ENCODE assay signal across 9 cellular contexts in the genomic region with DNA sequence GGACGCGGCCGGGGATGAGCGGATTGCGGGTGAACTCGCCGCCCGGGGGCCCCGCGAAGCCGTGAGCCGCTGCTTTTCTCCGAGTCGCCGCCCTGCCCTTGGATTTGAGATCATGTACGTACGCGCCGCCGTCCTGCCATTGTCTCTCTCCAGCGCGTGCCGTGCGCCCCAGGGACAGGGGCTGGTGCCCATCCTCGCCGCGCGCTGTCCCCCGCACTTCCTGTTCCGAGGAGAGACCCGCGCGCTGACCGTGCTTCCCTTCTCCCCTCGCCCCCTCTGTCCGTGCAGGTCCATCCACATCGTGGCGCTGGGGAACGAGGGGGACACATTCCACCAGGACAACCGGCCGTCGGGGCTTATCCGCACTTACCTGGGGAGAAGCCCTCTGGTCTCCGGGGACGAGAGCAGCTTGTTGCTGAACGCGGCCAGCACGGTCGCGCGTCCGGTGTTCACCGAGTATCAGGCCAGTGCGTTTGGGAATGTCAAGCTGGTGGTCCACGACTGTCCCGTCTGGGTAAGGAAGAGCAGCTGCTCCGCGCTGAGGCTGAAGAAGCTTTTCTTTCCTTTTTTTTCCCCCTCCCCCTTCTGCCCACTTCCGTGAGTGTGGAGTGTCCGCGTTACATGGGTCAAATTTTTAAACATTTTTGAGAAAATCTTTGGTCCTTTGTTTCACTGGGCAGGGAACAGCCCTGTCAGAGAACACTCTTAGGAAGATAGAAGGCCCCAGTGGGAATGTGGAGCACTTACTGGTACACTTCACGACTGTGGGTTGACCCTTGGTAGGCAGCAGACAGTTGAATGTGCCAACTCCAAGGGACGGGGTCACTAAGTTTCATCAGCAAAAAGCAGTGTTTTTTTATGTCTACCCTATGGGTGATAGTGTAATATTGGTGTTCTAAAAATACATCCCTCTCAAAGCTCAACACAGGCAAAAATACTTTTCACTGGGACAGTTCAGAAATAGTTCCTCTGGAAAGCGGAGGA. TPM values are rescaled to one million over a fixed set of nuclear protein-coding genes. Genes with fewer than 3 reads are reported as not detected.
DNase-seq lines count a peak whose midpoint lies in the region; ATAC-seq lines count a peak whose summit lies in the region.
"Had no signal": no experiment of that assay in that cellular context is flagged by ENCODE, and none has a peak within 500 bp of the region (broad histone marks: within the 10 kb centered on the region; RNA-seq: fewer than 3 reads in every experiment).

No MANE protein-coding gene starts in this region.

- H3K4me3 Mint-ChIP-seq in T-cell = peak overlapping the region; percentile 79 to 83 (median 79)

- peak overlapping the region in 1 of 2 donors; percentile 74 for H3K27ac Mint-ChIP-seq in T-cell

- CTCF ChIA-PET in T-cell (lab: Charles Lee) = interaction anchor here in 1 of 2 donors (1.0 to 1.4 kb wide), 2 partner anchors 49 to 86 kb away, joined by 3 to 5 read pairs; no protein-coding TSS in a partner anchor

- H3K36me3 Mint-ChIP-seq in T-cell = no peaks in the 10 kb centered on the region

- H3K27ac ChIP-seq in caudate nucleus (ENCODE audit: low read depth, low read length) (peak overlapping the region; percentile 94), layer of hippocampus (ENCODE audit: low read depth, low read length) (peak overlapping the region; percentile 94)

- H3K4me1 Mint-ChIP-seq in T-cell = peaks cover 34 to 48% (median 38%) of the 10 kb centered on the region in 3 donors

- ATAC-seq in GM19438 (IDR thresholded peaks at IDR 0.05; ENCODE audit: low read depth, unreplicated experiment) (peak; percentile 33), T-cell (replicated peaks in 1 of 4) (peak; percentile 25 to 61 (median 42))

- POLR2A ChIA-PET in T-cell (lab: Charles Lee) = interaction anchor here in 1 of 2 donors (0.6 kb wide), 1 partner anchor 228 kb away, joined by 4 read pairs; no protein-coding TSS in a partner anchor

- H3K9me3 Mint-ChIP-seq in T-cell = no peaks in the 10 kb centered on the region

- peaks cover 0 to 44% of the 10 kb centered on the region in 2 donors for H3K27me3 Mint-ChIP-seq in T-cell

- H3K27me3 ChIP-seq in layer of hippocampus (ENCODE audit: control insufficient read depth, insufficient read depth, low read length) = no peaks in the 10 kb centered on the region

- peak; percentile 69 for DNase-seq in COLO668 (lab: John Stamatoyannopoulos, UW; ENCODE audit: unreplicated experiment)
- peak; percentile 55 for DNase-seq in HK-2 (ENCODE audit: unreplicated experiment)
- DNase-seq in T-cell = peak in 26 of 34 experiments; percentile 8 to 44 (median 24)
- DNase-seq in caudate nucleus (lab: John Stamatoyannopoulos, UW) = peak in 43 of 61 donors; percentile 14 to 83 (median 56)
- DNase-seq in stimulated activated CD4-positive, alpha-beta T cell treated with anti-CD3 and anti-CD28 coated beads, Interleukin-4, amount 100 ng/mL, for 48 hours (ENCODE audit: low read depth in 2 of 2) = peak; percentile 15 to 34
- no peak for DNase-seq in mesenteric fat pad (ENCODE audit: low spot score)

RNA-seq across cellular contexts. Expression of gene RHOBTB3, which starts 0.7 kb away (rescaled TPM):
- 1 to 10 TPM; 2.6 to 4.8 (median 3.6) TPM for total RNA-seq in T-cell
- 160 TPM for total RNA-seq in mesenteric fat pad

RNA-seq across cellular contexts. Expression of gene SPATA9, which starts 49.1 kb away (rescaled TPM):
- total RNA-seq in T-cell (not detected), mesenteric fat pad (3.5 TPM)
- total RNA-seq: activated CD8-positive, alpha-beta memory T cell treated with anti-CD3 and anti-CD28 coated beads for 36 hours had no signal

Comparison
In these comparisons a context has a peak if more than half of its experiments do, and no peak if none do; other contexts are left out.
1. RNA of gene RHOBTB3, which starts 0.7 kb away (total RNA-seq): 160 TPM in mesenteric fat pad (single experiment); 2.6 to 4.8 TPM in T-cell; every median in the first group is over 10 times any median in the second.